8 cellular contexts compared by ENCODE assay signal in genomic region chr11:67119577-67120391, GRCh38. TPM values are rescaled to one million over a fixed set of nuclear protein-coding genes. Genes with fewer than 3 reads are reported as not detected.
A peak's percentile ranks its signal among the peaks of the same experiment; 100 is the strongest.
DNase-seq lines count a peak whose midpoint lies in the region; ATAC-seq and TF ChIP-seq lines count a peak whose summit lies in the region.

No MANE protein-coding gene starts in this region.

- peaks cover 60% of the 10 kb centered on the region for H3K79me2 ChIP-seq in Loucy (ENCODE audit: insufficient read depth, low read length)
- peaks cover 56% of the 10 kb centered on the region for H3K79me2 ChIP-seq in osteoblast (ENCODE audit: insufficient read depth, low read length)

- 0 out of 2 replicates have a peak, but pooled peaks cover 4% of the 10 kb centered on the region for H3F3A ChIP-seq in Loucy (ENCODE audit: low read depth)

- H3K9me3 ChIP-seq in Loucy (ENCODE audit: insufficient read depth, low read depth, low read length) (no peaks in the 10 kb centered on the region), osteoblast (ENCODE audit: low read depth, low read length) (no peaks in the 10 kb centered on the region)

- peak overlapping the region; percentile 99 for H3K4me3 ChIP-seq in Loucy (ENCODE audit: low read length, poor library complexity, severe bottlenecking)
- H3K4me3 ChIP-seq in osteoblast (ENCODE audit: insufficient read depth, low read length), result peak overlapping the region; percentile 93

- H2AFZ ChIP-seq in Loucy (ENCODE audit: low read length) (no peak overlapping the region), osteoblast (ENCODE audit: low read length) (no peak overlapping the region)

- H3K9me3 Mint-ChIP-seq in activated T-helper 1 cell treated with anti-CD3 and anti-CD28 coated beads, Interleukin-12 subunit alpha, Interleukin-12 subunit beta, Interleukin-2, Interleukin-4 antibody, amounts not matched to agents 30 ng/mL and 10 ng/mL and 1 ng/mL, durations not matched to agents 14 hours and 24 hours and 36 hours, result no peaks in the 10 kb centered on the region

- peaks cover 42% of the 10 kb centered on the region for H4K20me1 ChIP-seq in Loucy (ENCODE audit: insufficient read depth, low read length, poor library complexity, severe bottlenecking)
- H4K20me1 ChIP-seq in osteoblast (ENCODE audit: insufficient read depth, low read length), result peaks cover 39% of the 10 kb centered on the region

- DNase-seq in DMS 273 (lab: John Stamatoyannopoulos, UW; ENCODE audit: unreplicated experiment) (peak; percentile 65), DMS 273 treated with DMSO at 0.1 percent for 48 hours (lab: John Stamatoyannopoulos, UW) (no peak), germinal center (ENCODE audit: low spot score) (peak; percentile 48), osteoblast (ENCODE audit: insufficient read length, low spot score, missing footprints) (peak; percentile 89), NCI-H2081 treated with DMSO at 0.1 percent for 48 hours (lab: John Stamatoyannopoulos, UW) (no peak)
- DNase-seq in activated T-helper 1 cell treated with anti-CD3 and anti-CD28 coated beads, Interleukin-12 subunit alpha, Interleukin-12 subunit beta, Interleukin-2, Interleukin-4 antibody, amounts not matched to agents 30 ng/mL and 10 ng/mL and 1 ng/mL, durations not matched to agents 14 hours and 24 hours and 36 hours (ENCODE audit: low spot score), result peak; percentile 24

- peak overlapping the region; percentile 92 for H3K27ac Mint-ChIP-seq in activated T-helper 1 cell treated with anti-CD3 and anti-CD28 coated beads, Interleukin-12 subunit alpha, Interleukin-12 subunit beta, Interleukin-2, Interleukin-4 antibody, amounts not matched to agents 30 ng/mL and 10 ng/mL and 1 ng/mL, durations not matched to agents 14 hours and 24 hours and 36 hours

- H3K27ac ChIP-seq in osteoblast (ENCODE audit: low read depth, low read length), result peak overlapping the region; percentile 73

- no peak for TF ChIP-seq CTCF in Loucy (conservative IDR thresholded peaks at IDR 0.05; ENCODE audit: low read length)
- TF ChIP-seq CTCF in osteoblast (IDR thresholded peaks at IDR 0.05; ENCODE audit: extremely low read depth, low read depth, low read length), result no peak

- peak; percentile 16 for ATAC-seq in GM21717 (IDR thresholded peaks at IDR 0.05; ENCODE audit: unreplicated experiment)

- H3K4me2 ChIP-seq in Loucy (ENCODE audit: low read depth, low read length, poor library complexity, severe bottlenecking), result peak overlapping the region; percentile 92
- peak overlapping the region; percentile 84 for H3K4me2 ChIP-seq in osteoblast (ENCODE audit: insufficient read depth, low read length)

- peaks cover 12% of the 10 kb centered on the region for H3K27me3 Mint-ChIP-seq in activated T-helper 1 cell treated with anti-CD3 and anti-CD28 coated beads, Interleukin-12 subunit alpha, Interleukin-12 subunit beta, Interleukin-2, Interleukin-4 antibody, amounts not matched to agents 30 ng/mL and 10 ng/mL and 1 ng/mL, durations not matched to agents 14 hours and 24 hours and 36 hours (ENCODE audit: insufficient read depth)

- intact Hi-C loops in activated T-helper 1 cell treated with anti-CD3 and anti-CD28 coated beads, Interleukin-12 subunit alpha, Interleukin-12 subunit beta, Interleukin-2, Interleukin-4 antibody, amounts not matched to agents 30 ng/mL and 10 ng/mL and 1 ng/mL, durations not matched to agents 14 hours and 24 hours and 36 hours (cut with micrococcal nuclease), result loop anchor here (1.0 to 10.0 kb wide), 8 partner anchors 39 to 482 kb away; partner anchors contain the start of genes CDK2AP2, PC and RBM4

- H3K9ac ChIP-seq in Loucy (ENCODE audit: low read depth, low read length, poor library complexity, severe bottlenecking), result peak overlapping the region; percentile 94

- peaks cover 23% of the 10 kb centered on the region for H3K4me1 Mint-ChIP-seq in activated T-helper 1 cell treated with anti-CD3 and anti-CD28 coated beads, Interleukin-12 subunit alpha, Interleukin-12 subunit beta, Interleukin-2, Interleukin-4 antibody, amounts not matched to agents 30 ng/mL and 10 ng/mL and 1 ng/mL, durations not matched to agents 14 hours and 24 hours and 36 hours (ENCODE audit: low read depth)

- H3K27me3 ChIP-seq in Loucy (ENCODE audit: insufficient read depth, low read length, poor library complexity, severe bottlenecking) (no peaks in the 10 kb centered on the region), osteoblast (ENCODE audit: insufficient read depth, low read length) (no peaks in the 10 kb centered on the region)

- H3K4me3 Mint-ChIP-seq in activated T-helper 1 cell treated with anti-CD3 and anti-CD28 coated beads, Interleukin-12 subunit alpha, Interleukin-12 subunit beta, Interleukin-2, Interleukin-4 antibody, amounts not matched to agents 30 ng/mL and 10 ng/mL and 1 ng/mL, durations not matched to agents 14 hours and 24 hours and 36 hours, result peak overlapping the region; percentile 99

- no peaks in the 10 kb centered on the region for H3K36me3 ChIP-seq in Loucy (ENCODE audit: insufficient read depth, low read length)
- peaks cover 12% of the 10 kb centered on the region for H3K36me3 ChIP-seq in osteoblast (ENCODE audit: insufficient read depth, low read length)

- H3K9me2 ChIP-seq in Loucy (replicated peaks; ENCODE audit: low read depth, low read length), result no peaks in the 10 kb centered on the region

- H3K4me1 ChIP-seq in Loucy (ENCODE audit: insufficient read depth, low read length, poor library complexity, severe bottlenecking), result peaks cover 43% of the 10 kb centered on the region
- peaks cover 23% of the 10 kb centered on the region for H3K4me1 ChIP-seq in osteoblast (ENCODE audit: insufficient read depth, low read length)

- peaks cover 25% of the 10 kb centered on the region for H3K36me3 Mint-ChIP-seq in activated T-helper 1 cell treated with anti-CD3 and anti-CD28 coated beads, Interleukin-12 subunit alpha, Interleukin-12 subunit beta, Interleukin-2, Interleukin-4 antibody, amounts not matched to agents 30 ng/mL and 10 ng/mL and 1 ng/mL, durations not matched to agents 14 hours and 24 hours and 36 hours (ENCODE audit: low read depth)

RNA-seq across cellular contexts. Expression of gene KDM2A, which starts 0.7 kb away (rescaled TPM):
- 114 and 119 TPM in 2 replicates for total RNA-seq in activated T-helper 1 cell treated with anti-CD3 and anti-CD28 coated beads, Interleukin-12 subunit alpha, Interleukin-12 subunit beta, Interleukin-2, Interleukin-4 antibody, amounts not matched to agents 30 ng/mL and 10 ng/mL and 1 ng/mL, durations not matched to agents 14 hours and 24 hours and 36 hours
- total RNA-seq in osteoblast, result 62.5 and 65.9 TPM in 2 replicates

Comparison
In these comparisons a context has a peak if more than half of its experiments do, and no peak if none do; other contexts are left out.
1. DNase-seq: peak in DMS 273 (single experiment), activated T-helper 1 cell treated with anti-CD3 and anti-CD28 coated beads, Interleukin-12 subunit alpha, Interleukin-12 subunit beta, Interleukin-2, Interleukin-4 antibody, amounts not matched to agents 30 ng/mL and 10 ng/mL and 1 ng/mL, durations not matched to agents 14 hours and 24 hours and 36 hours (single experiment), germinal center (single experiment) and osteoblast (single experiment); none in DMS 273 treated with DMSO at 0.1 percent for 48 hours (single experiment) and NCI-H2081 treated with DMSO at 0.1 percent for 48 hours (single experiment).